40 cellular contexts compared by ENCODE assay signal in the genomic region with DNA sequence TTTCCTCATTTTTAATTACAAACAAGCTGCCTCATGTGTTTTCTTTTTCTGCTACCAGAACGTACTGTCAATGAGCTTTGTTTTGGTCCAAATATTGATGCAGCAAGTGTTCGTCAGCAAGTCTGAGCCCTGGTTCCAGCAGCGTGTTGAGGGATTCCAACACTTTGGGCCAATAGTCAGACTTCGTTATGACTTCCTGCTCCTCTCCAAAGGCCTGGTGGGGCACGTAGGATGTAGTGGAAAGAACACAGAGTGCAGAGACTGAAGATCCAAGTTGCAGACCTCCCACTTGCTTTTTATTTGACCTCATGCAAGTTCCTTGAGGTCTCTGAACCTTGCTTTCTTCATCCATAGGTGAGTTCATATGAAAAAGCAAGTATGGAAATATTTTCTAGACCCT.
"Had no signal": no experiment of that assay in that cellular context is flagged by ENCODE, and none has a peak within 500 bp of the region (broad histone marks: within the 10 kb centered on the region; RNA-seq: fewer than 3 reads in every experiment).

No MANE protein-coding gene starts in this region.

- H3K36me3 ChIP-seq: ascending aorta, cardiac muscle cell had no signal

- ATAC-seq: activated CD4-positive, alpha-beta T cell treated with anti-CD3 and anti-CD28 coated beads for 36 hours; activated CD4-positive, CD25-positive, alpha-beta regulatory T cell treated with anti-CD3 and anti-CD28 coated beads, Interleukin-2, amount 50 U/mL, for 24 hours; activated CD8-positive, alpha-beta T cell treated with anti-CD3 and anti-CD28 coated beads, Interleukin-2, amount 10 ng/mL, durations not matched to agents 7 days and 5 days; activated naive CD8-positive, alpha-beta T cell treated with anti-CD3 and anti-CD28 coated beads, Interleukin-2, amount 50 U/mL, for 24 hours; activated T-cell treated with anti-CD3 and anti-CD28 coated beads, Interleukin-2, amount 50 U/mL, for 4 hours; activated T-cell treated with anti-CD3 and anti-CD28 coated beads, Interleukin-2, amount 50 U/mL, for 72 hours; activated T-helper 17 cell treated with anti-CD3 and anti-CD28 coated beads, Interleukin-2, amount 50 U/mL, for 72 hours had no signal

- H3K4me3 ChIP-seq: ascending aorta, cardiac muscle cell had no signal

- H3K27ac Mint-ChIP-seq: activated CD4-positive, alpha-beta memory T cell treated with anti-CD3 and anti-CD28 coated beads, Interleukin-2, amount 10 ng/mL, durations not matched to agents 7 days and 5 days; activated CD4-positive, alpha-beta T cell treated with anti-CD3 and anti-CD28 coated beads for 36 hours; activated CD4-positive, alpha-beta T cell treated with anti-CD3 and anti-CD28 coated beads, Interleukin-2, amount 10 ng/mL, durations not matched to agents 7 days and 5 days; activated CD8-positive, alpha-beta T cell treated with anti-CD3 and anti-CD28 coated beads, Interleukin-2, amount 10 ng/mL, durations not matched to agents 7 days and 5 days; activated naive CD4-positive, alpha-beta T cell treated with anti-CD3 and anti-CD28 coated beads, Interleukin-2, amount 10 ng/mL, durations not matched to agents 7 days and 5 days; activated naive CD4-positive, alpha-beta T cell treated with anti-CD3 and anti-CD28 coated beads, Interleukin-2, amount 50 U/mL, for 24 hours; activated naive CD8-positive, alpha-beta T cell; activated naive CD8-positive, alpha-beta T cell treated with anti-CD3 and anti-CD28 coated beads, Interleukin-2, amount 10 ng/mL, durations not matched to agents 7 days and 5 days; activated naive CD8-positive, alpha-beta T cell treated with anti-CD3 and anti-CD28 coated beads, Interleukin-2, amount 50 U/mL, for 24 hours; activated T-cell treated with anti-CD3 and anti-CD28 coated beads, Interleukin-2, amount 50 U/mL, for 72 hours; activated T-helper 1 cell treated with anti-CD3 and anti-CD28 coated beads, Interleukin-12 subunit alpha, Interleukin-12 subunit beta, Interleukin-2, Interleukin-4 antibody, amounts not matched to agents 30 ng/mL and 10 ng/mL and 1 ng/mL, durations not matched to agents 14 hours and 24 hours and 36 hours; activated T-helper 17 cell treated with anti-CD3 and anti-CD28 coated beads, Interleukin-2, amount 50 U/mL, for 72 hours; brain; T-helper 1 cell treated with Interleukin-12 subunit alpha and Interleukin-12 subunit beta and Interleukin-4 antibody, amounts not matched to agents 30 μg/mL and 1 μg/mL, for 36 hours; T-helper 2 cell treated with Interferon-gamma antibody and Interleukin-4, amounts not matched to agents 5 μg/mL and 100 μg/mL, for 36 hours had no signal

- DNase-seq: activated CD4-positive, alpha-beta memory T cell treated with anti-CD3 and anti-CD28 coated beads, Interleukin-2, amount 10 ng/mL, durations not matched to agents 7 days and 5 days; activated CD4-positive, alpha-beta T cell treated with anti-CD3 and anti-CD28 coated beads for 1 hour; activated CD4-positive, alpha-beta T cell treated with anti-CD3 and anti-CD28 coated beads for 36 hours; activated CD4-positive, alpha-beta T cell treated with anti-CD3 and anti-CD28 coated beads for 48 hours; activated CD4-positive, alpha-beta T cell treated with anti-CD3 and anti-CD28 coated beads, Interleukin-2, amount 10 ng/mL, durations not matched to agents 7 days and 5 days; activated CD4-positive, alpha-beta T cell treated with anti-CD3 and anti-CD28 coated beads, Interleukin-2, amount 50 U/mL, for 48 hours; activated CD4-positive, CD25-positive, alpha-beta regulatory T cell; activated CD8-positive, alpha-beta memory T cell treated with anti-CD3 and anti-CD28 coated beads for 24 hours; activated CD8-positive, alpha-beta memory T cell treated with anti-CD3 and anti-CD28 coated beads, Interleukin-2, amount 50 U/mL, for 4 hours; activated CD8-positive, alpha-beta T cell treated with anti-CD3 and anti-CD28 coated beads, Interleukin-2, amount 10 ng/mL, durations not matched to agents 7 days and 5 days; activated effector memory CD4-positive, alpha-beta T cell treated with anti-CD3 and anti-CD28 coated beads, Interleukin-2, amount 50 U/mL, for 16 hours; activated gamma-delta T cell treated with Interleukin-2 at 50 U/mL for 16 hours; activated naive CD4-positive, alpha-beta T cell treated with anti-CD3 and anti-CD28 coated beads, Interleukin-2, amount 10 ng/mL, durations not matched to agents 7 days and 5 days; activated naive CD4-positive, alpha-beta T cell treated with Interleukin-2 at 50 U/mL for 16 hours; activated naive CD8-positive, alpha-beta T cell treated with anti-CD3 and anti-CD28 coated beads, Interleukin-2, amount 10 ng/mL, durations not matched to agents 7 days and 5 days; activated naive CD8-positive, alpha-beta T cell treated with anti-CD3 and anti-CD28 coated beads, Interleukin-2, amount 50 U/mL, for 24 hours; activated T-cell treated with anti-CD3 and anti-CD28 coated beads for 4 hours; activated T-cell treated with anti-CD3 and anti-CD28 coated beads, Interleukin-2, amount 50 U/mL, for 1 hour; activated T-cell treated with anti-CD3 and anti-CD28 coated beads, Interleukin-2, amount 50 U/mL, for 4 hours; activated T-cell treated with anti-CD3 and anti-CD28 coated beads, Interleukin-2, amount 50 U/mL, for 72 hours; amygdala; anterior cingulate cortex; caudate nucleus; cerebellar nuclear complex; T-helper 1 cell; T-helper 2 cell; T-helper 9 cell had no signal

- H3K27me3 ChIP-seq: ascending aorta, cardiac muscle cell had no signal

- H3K4me3 Mint-ChIP-seq: activated CD4-positive, alpha-beta memory T cell treated with anti-CD3 and anti-CD28 coated beads, Interleukin-2, amount 10 ng/mL, durations not matched to agents 7 days and 5 days; activated CD4-positive, alpha-beta T cell treated with anti-CD3 and anti-CD28 coated beads for 36 hours; activated CD4-positive, alpha-beta T cell treated with anti-CD3 and anti-CD28 coated beads, Interleukin-2, amount 10 ng/mL, durations not matched to agents 7 days and 5 days; activated CD8-positive, alpha-beta T cell treated with anti-CD3 and anti-CD28 coated beads, Interleukin-2, amount 10 ng/mL, durations not matched to agents 7 days and 5 days; activated naive CD4-positive, alpha-beta T cell treated with anti-CD3 and anti-CD28 coated beads, Interleukin-2, amount 10 ng/mL, durations not matched to agents 7 days and 5 days; activated naive CD4-positive, alpha-beta T cell treated with anti-CD3 and anti-CD28 coated beads, Interleukin-2, amount 50 U/mL, for 24 hours; activated naive CD8-positive, alpha-beta T cell; activated naive CD8-positive, alpha-beta T cell treated with anti-CD3 and anti-CD28 coated beads, Interleukin-2, amount 10 ng/mL, durations not matched to agents 7 days and 5 days; activated naive CD8-positive, alpha-beta T cell treated with anti-CD3 and anti-CD28 coated beads, Interleukin-2, amount 50 U/mL, for 24 hours; activated T-cell treated with anti-CD3 and anti-CD28 coated beads, Interleukin-2, amount 50 U/mL, for 4 hours; activated T-cell treated with anti-CD3 and anti-CD28 coated beads, Interleukin-2, amount 50 U/mL, for 72 hours; activated T-helper 1 cell treated with anti-CD3 and anti-CD28 coated beads, Interleukin-12 subunit alpha, Interleukin-12 subunit beta, Interleukin-2, Interleukin-4 antibody, amounts not matched to agents 30 ng/mL and 10 ng/mL and 1 ng/mL, durations not matched to agents 14 hours and 24 hours and 36 hours; activated T-helper 17 cell treated with anti-CD3 and anti-CD28 coated beads, Interleukin-2, amount 50 U/mL, for 72 hours; brain; central memory CD8-positive, alpha-beta T cell; T-helper 1 cell treated with Interleukin-12 subunit alpha and Interleukin-12 subunit beta and Interleukin-4 antibody, amounts not matched to agents 30 μg/mL and 1 μg/mL, for 36 hours; T-helper 2 cell treated with Interferon-gamma antibody and Interleukin-4, amounts not matched to agents 5 μg/mL and 100 μg/mL, for 36 hours had no signal

- H3K4me1 Mint-ChIP-seq: activated CD4-positive, alpha-beta memory T cell treated with anti-CD3 and anti-CD28 coated beads, Interleukin-2, amount 10 ng/mL, durations not matched to agents 7 days and 5 days; activated CD4-positive, alpha-beta T cell treated with anti-CD3 and anti-CD28 coated beads for 36 hours; activated CD4-positive, alpha-beta T cell treated with anti-CD3 and anti-CD28 coated beads, Interleukin-2, amount 10 ng/mL, durations not matched to agents 7 days and 5 days; activated naive CD4-positive, alpha-beta T cell treated with anti-CD3 and anti-CD28 coated beads, Interleukin-2, amount 10 ng/mL, durations not matched to agents 7 days and 5 days; activated naive CD4-positive, alpha-beta T cell treated with anti-CD3 and anti-CD28 coated beads, Interleukin-2, amount 50 U/mL, for 24 hours; activated naive CD8-positive, alpha-beta T cell treated with anti-CD3 and anti-CD28 coated beads, Interleukin-2, amount 10 ng/mL, durations not matched to agents 7 days and 5 days; activated naive CD8-positive, alpha-beta T cell treated with anti-CD3 and anti-CD28 coated beads, Interleukin-2, amount 50 U/mL, for 24 hours; activated T-helper 17 cell treated with anti-CD3 and anti-CD28 coated beads, Interleukin-2, amount 50 U/mL, for 72 hours; brain; central memory CD8-positive, alpha-beta T cell had no signal

- FAIRE-seq: TTC549 had no signal

- H3K36me3 Mint-ChIP-seq: activated naive CD4-positive, alpha-beta T cell treated with anti-CD3 and anti-CD28 coated beads, Interleukin-2, amount 10 ng/mL, durations not matched to agents 7 days and 5 days; activated naive CD4-positive, alpha-beta T cell treated with anti-CD3 and anti-CD28 coated beads, Interleukin-2, amount 50 U/mL, for 24 hours; activated naive CD8-positive, alpha-beta T cell; activated naive CD8-positive, alpha-beta T cell treated with anti-CD3 and anti-CD28 coated beads, Interleukin-2, amount 10 ng/mL, durations not matched to agents 7 days and 5 days; brain had no signal

- H3K9me3 ChIP-seq: ascending aorta had no signal

- H3K27me3 Mint-ChIP-seq: activated CD4-positive, alpha-beta T cell treated with anti-CD3 and anti-CD28 coated beads, Interleukin-2, amount 10 ng/mL, durations not matched to agents 7 days and 5 days; activated naive CD4-positive, alpha-beta T cell treated with anti-CD3 and anti-CD28 coated beads, Interleukin-2, amount 10 ng/mL, durations not matched to agents 7 days and 5 days had no signal

- H3K9me3 Mint-ChIP-seq: activated CD4-positive, alpha-beta memory T cell treated with anti-CD3 and anti-CD28 coated beads, Interleukin-2, amount 10 ng/mL, durations not matched to agents 7 days and 5 days; activated CD4-positive, alpha-beta T cell treated with anti-CD3 and anti-CD28 coated beads, Interleukin-2, amount 10 ng/mL, durations not matched to agents 7 days and 5 days; activated naive CD4-positive, alpha-beta T cell treated with anti-CD3 and anti-CD28 coated beads, Interleukin-2, amount 10 ng/mL, durations not matched to agents 7 days and 5 days; activated naive CD4-positive, alpha-beta T cell treated with anti-CD3 and anti-CD28 coated beads, Interleukin-2, amount 50 U/mL, for 24 hours; activated naive CD8-positive, alpha-beta T cell treated with anti-CD3 and anti-CD28 coated beads, Interleukin-2, amount 10 ng/mL, durations not matched to agents 7 days and 5 days; activated naive CD8-positive, alpha-beta T cell treated with anti-CD3 and anti-CD28 coated beads, Interleukin-2, amount 50 U/mL, for 24 hours; activated T-cell treated with anti-CD3 and anti-CD28 coated beads, Interleukin-2, amount 50 U/mL, for 4 hours; activated T-cell treated with anti-CD3 and anti-CD28 coated beads, Interleukin-2, amount 50 U/mL, for 72 hours; activated T-helper 1 cell treated with anti-CD3 and anti-CD28 coated beads, Interleukin-12 subunit alpha, Interleukin-12 subunit beta, Interleukin-2, Interleukin-4 antibody, amounts not matched to agents 30 ng/mL and 10 ng/mL and 1 ng/mL, durations not matched to agents 14 hours and 24 hours and 36 hours; activated T-helper 17 cell treated with anti-CD3 and anti-CD28 coated beads, Interleukin-2, amount 50 U/mL, for 72 hours; central memory CD8-positive, alpha-beta T cell; T-helper 1 cell treated with Interleukin-12 subunit alpha and Interleukin-12 subunit beta and Interleukin-4 antibody, amounts not matched to agents 30 μg/mL and 1 μg/mL, for 36 hours; T-helper 2 cell treated with Interferon-gamma antibody and Interleukin-4, amounts not matched to agents 5 μg/mL and 100 μg/mL, for 36 hours had no signal

- H3K4me1 ChIP-seq: ascending aorta had no signal

- H3K27ac ChIP-seq: ascending aorta, cardiac muscle cell, VCaP had no signal
